In the genomic region with DNA sequence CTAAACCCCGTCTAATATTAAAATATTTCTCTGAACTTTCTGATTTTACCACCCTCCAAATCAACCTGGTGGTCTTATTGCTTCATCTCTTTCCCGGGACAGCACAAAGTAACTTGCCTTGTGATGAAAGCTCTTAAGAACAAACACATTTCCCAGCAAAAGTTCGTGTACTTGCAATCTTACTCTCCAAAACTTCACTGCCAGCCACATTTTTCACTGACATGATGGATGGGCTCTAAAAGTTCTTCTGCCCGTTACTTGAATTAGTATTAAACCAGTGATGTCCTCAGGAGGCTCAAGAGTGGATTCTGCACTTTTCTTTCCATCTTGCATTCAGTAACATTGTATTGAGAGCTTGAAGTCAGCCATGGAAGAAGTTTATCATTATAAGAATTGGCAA, we compare ENCODE assay signal across 1 cellular context.
TF ChIP-seq lines count a peak whose summit lies in the region.

No MANE protein-coding gene starts in this region.

TF ChIP-seq in GM23338, 12 proteins besides CTCF, POLR2A, EP300 and RAD21:
- TF ChIP-seq ETS1 (IDR thresholded peaks at IDR 0.05) (no peak), ZNF114 (CRISPR knock-in tag; IDR thresholded peaks at IDR 0.05) (no peak)
